ENCODE assay signal across 10 cellular contexts in genomic region chr19:6088677-6089063, GRCh38. TPM values are rescaled to one million over a fixed set of nuclear protein-coding genes. Genes with fewer than 3 reads are reported as not detected.
DNase-seq lines count a peak whose midpoint lies in the region; ATAC-seq and TF ChIP-seq lines count a peak whose summit lies in the region.
"Had no signal": no experiment of that assay in that cellular context is flagged by ENCODE, and none has a peak within 500 bp of the region (broad histone marks: within the 10 kb centered on the region; RNA-seq: fewer than 3 reads in every experiment).

No MANE protein-coding gene starts in this region.

- H3K18ac ChIP-seq in neuronal stem cell (ENCODE audit: low read length) = no peak overlapping the region

- no peak overlapping the region for H3K23ac ChIP-seq in neuronal stem cell (ENCODE audit: low read depth, low read length, poor library complexity)

- H2BK12ac ChIP-seq in neuronal stem cell (ENCODE audit: low read length) = no peak overlapping the region

- H3K27ac ChIP-seq in ACC112 (ENCODE audit: low read depth, low read length) (peak overlapping the region; percentile 87), neuronal stem cell (replicated peaks; ENCODE audit: low read length) (no peak overlapping the region)

- H4K91ac ChIP-seq in neuronal stem cell (ENCODE audit: low read depth, low read length, poor library complexity) = no peak overlapping the region

- no peak overlapping the region for H2AFZ ChIP-seq in ACC112 (ENCODE audit: low read length, unreplicated experiment)
- H2AFZ ChIP-seq in neuronal stem cell (ENCODE audit: low read length) = no peak overlapping the region

- peaks cover 46% of the 10 kb centered on the region for H3K4me1 ChIP-seq in ACC112 (ENCODE audit: control insufficient read depth, insufficient read depth, low read length, unreplicated experiment)
- peaks cover 69% of the 10 kb centered on the region for H3K4me1 ChIP-seq in mucosa of stomach (ENCODE audit: control insufficient read depth, insufficient read depth, low read length)
- H3K4me1 ChIP-seq in neuronal stem cell (ENCODE audit: control insufficient read depth in 2 of 2, insufficient read depth in 1 of 2, low read depth in 1 of 2, low read length in 2 of 2) = peaks cover 21 to 41% of the 10 kb centered on the region in 2 donors

- peak overlapping the region; percentile 52 to 97 (median 90) for H3K27ac Mint-ChIP-seq in brain

- H3K9ac ChIP-seq in mucosa of stomach (ENCODE audit: low read length) = peak overlapping the region; percentile 60
- H3K9ac ChIP-seq in neuronal stem cell (ENCODE audit: low read depth, low read length, poor library complexity) = no peak overlapping the region

- no peak overlapping the region for H3K4me2 ChIP-seq in neuronal stem cell (ENCODE audit: insufficient read depth, low read length, poor library complexity, severe bottlenecking)

- no peaks in the 10 kb centered on the region for H3K27me3 Mint-ChIP-seq in brain

- H3K79me1 ChIP-seq in neuronal stem cell (ENCODE audit: low read depth, low read length) = no peaks in the 10 kb centered on the region

- no peak overlapping the region for H2BK15ac ChIP-seq in neuronal stem cell (ENCODE audit: low read length)

- H3K9me3 Mint-ChIP-seq in brain = peaks cover 0 to 5% (median 3%) of the 10 kb centered on the region in 5 experiments

- ATAC-seq in HG02840 (IDR thresholded peaks at IDR 0.05; ENCODE audit: low FRiP score, unreplicated experiment) = no peak
- ATAC-seq in GM21528 (IDR thresholded peaks at IDR 0.05; ENCODE audit: low FRiP score, unreplicated experiment) = no peak

- no peak overlapping the region for H3K4me3 Mint-ChIP-seq in brain

- no peaks in the 10 kb centered on the region for H3K36me3 Mint-ChIP-seq in brain

- WGBS in neuronal stem cell (ENCODE audit: extremely low coverage in 2 of 2, insufficient read length in 2 of 2, insufficient replicate concordance in 1 of 2), 2 donors = no CpG with 5 or more reads among the region's 3 CpGs

- H4K8ac ChIP-seq in neuronal stem cell (ENCODE audit: low read depth, low read length) = no peak overlapping the region

- H2BK120ac ChIP-seq in neuronal stem cell (ENCODE audit: low read depth, low read length) = no peak overlapping the region

- H2BK5ac ChIP-seq in neuronal stem cell (ENCODE audit: low read length) = no peak overlapping the region

- no peaks in the 10 kb centered on the region for H3K9me3 ChIP-seq in mucosa of stomach (ENCODE audit: control insufficient read depth, low read length)
- no peaks in the 10 kb centered on the region for H3K9me3 ChIP-seq in neuronal stem cell (replicated peaks in 1 of 2; ENCODE audit: control insufficient read depth in 2 of 2, insufficient read depth in 1 of 2, low read depth in 1 of 2, low read length in 2 of 2)

- DNase-seq in LoVo (ENCODE audit: low spot score) = peak; percentile 19
- no peak for DNase-seq in HT-29 (ENCODE audit: low spot score)
- DNase-seq in neuronal stem cell (ENCODE audit: low spot score) = no peak
- DNase-seq: stimulated activated CD8-positive, alpha-beta memory T cell treated with anti-CD3 and anti-CD28 coated beads, Interleukin-4, amount 100 ng/mL, for 48 hours had no signal

- H3K4me1 Mint-ChIP-seq in brain = peaks cover 66% of the 10 kb centered on the region

- H3K36me3 ChIP-seq in ACC112 (ENCODE audit: insufficient read depth, low read length) (no peaks in the 10 kb centered on the region), mucosa of stomach (ENCODE audit: control insufficient read depth, insufficient read depth, low read length) (no peaks in the 10 kb centered on the region), neuronal stem cell (replicated peaks in 1 of 2; ENCODE audit: control insufficient read depth in 2 of 2, insufficient read depth in 2 of 2, low read length in 2 of 2) (no peaks in the 10 kb centered on the region)

- no peak overlapping the region for H3K14ac ChIP-seq in neuronal stem cell (ENCODE audit: low read length)

- H3K79me2 ChIP-seq in ACC112 (ENCODE audit: control insufficient read depth, insufficient read depth, low read length, unreplicated experiment) = peaks cover 19% of the 10 kb centered on the region

- peak overlapping the region; percentile 62 for H3K4me3 ChIP-seq in ACC112 (ENCODE audit: low read depth, low read length)
- no peak overlapping the region for H3K4me3 ChIP-seq in mucosa of stomach (ENCODE audit: low read length)
- H3K4me3 ChIP-seq in neuronal stem cell (ENCODE audit: low read length in 2 of 2) = no peak overlapping the region

- no peak for TF ChIP-seq CTCF in brain (conservative IDR thresholded peaks at IDR 0.05)

- H2AK5ac ChIP-seq in neuronal stem cell (ENCODE audit: low read depth, low read length) = no peak overlapping the region

- H3K4ac ChIP-seq in neuronal stem cell (ENCODE audit: low read length) = no peak overlapping the region

- H3K27me3 ChIP-seq in ACC112 (ENCODE audit: insufficient read depth, low read length) = no peaks in the 10 kb centered on the region
- no peaks in the 10 kb centered on the region for H3K27me3 ChIP-seq in mucosa of stomach (ENCODE audit: control insufficient read depth, insufficient read depth, low read length)
- H3K27me3 ChIP-seq in neuronal stem cell (ENCODE audit: control insufficient read depth in 3 of 3, insufficient read depth in 3 of 3, low read depth in 1 of 3, low read length in 3 of 3) = peaks cover 0 to 8% (median 0%) of the 10 kb centered on the region in 3 experiments

RNA-seq across cellular contexts. Expression of gene RFX2, which starts 21.6 kb away (rescaled TPM):
- 29.6 TPM for polyA plus RNA-seq in brain (ENCODE audit: insufficient read depth, low read depth, low replicate concordance)
- 11.8 and 18.8 TPM in 2 replicates for total RNA-seq in HT-29 (2014; rRNA removed; shearing (Covaris generic))
- polyA plus RNA-seq in neuronal stem cell (2013, experiment 1 of 2) = 9.4 TPM
- polyA plus RNA-seq in neuronal stem cell (2013, experiment 2 of 2) = 11.1 TPM

RNA-seq across cellular contexts. Expression of gene ACSBG2, which starts 46.8 kb away (rescaled TPM):
- polyA plus RNA-seq in brain (ENCODE audit: insufficient read depth, low read depth, low replicate concordance) = not detected
- not detected in 2 replicates for total RNA-seq in HT-29 (2014; rRNA removed; shearing (Covaris generic))
- polyA plus RNA-seq in neuronal stem cell (2013, experiment 1 of 2) = not detected
- not detected for polyA plus RNA-seq in neuronal stem cell (2013, experiment 2 of 2)
- total RNA-seq: cardiac septum had no signal
